8 cellular contexts compared by ENCODE assay signal in genomic region chr3:120908803-120909601, GRCh38. TPM values are rescaled to one million over a fixed set of nuclear protein-coding genes. Genes with fewer than 3 reads are reported as not detected.
DNase-seq lines count a peak whose midpoint lies in the region; ATAC-seq and TF ChIP-seq lines count a peak whose summit lies in the region.

No MANE protein-coding gene starts in this region.

- CTCF ChIA-PET in GM10248 (lab: Yijun Ruan, JAX): no interaction called here

- no peaks in the 10 kb centered on the region for H3K36me3 ChIP-seq in adrenal gland (replicated peaks in 1 of 2)

- WGBS in adrenal gland, 4 donors: 1 to 3% (median 1%) methylated on average over 23 to 26 of the region's 26 CpGs

- TF ChIP-seq CTCF in 22Rv1 (IDR thresholded peaks at IDR 0.05) (no peak), adrenal gland (IDR thresholded peaks at IDR 0.05) (no peak), GM10248 (IDR thresholded peaks at IDR 0.05; ENCODE audit: control extremely low read depth, extremely low read depth, low read depth, missing control alignments) (no peak)

- H3K9me3 ChIP-seq in adrenal gland (replicated peaks in 1 of 3): no peaks in the 10 kb centered on the region

- H3K27ac ChIP-seq in 22Rv1 (peak overlapping the region; percentile 87), adrenal gland (peak overlapping the region in 2 of 5 donors; percentile 53 to 57)

- peak overlapping the region in 2 of 4 donors; percentile 18 to 62 for H3K4me3 ChIP-seq in adrenal gland

- intact Hi-C loops in adrenal gland (cut with DNase I): no loop called here

- POLR2A ChIA-PET in GM10248 (lab: Yijun Ruan, JAX): no interaction called here

- DNase-seq in ELF-1 (ENCODE audit: low read depth, low spot score) (peak; percentile 2), adrenal gland (peak in 4 of 7 donors; percentile 22 to 58 (median 42)), midbrain (lab: John Stamatoyannopoulos, UW) (peak; percentile 10), HCEC 1CT (no peak), NCI-H2227 (lab: John Stamatoyannopoulos, UW; ENCODE audit: unreplicated experiment) (no peak), GM10248 (ENCODE audit: extremely low spot score) (no peak)

- H3K4me1 ChIP-seq in adrenal gland (replicated peaks in 1 of 2): peaks cover 9 to 13% of the 10 kb centered on the region in 2 donors

- H3K27me3 ChIP-seq in adrenal gland: no peaks in the 10 kb centered on the region

- ATAC-seq in HG03097 (IDR thresholded peaks at IDR 0.05; ENCODE audit: low FRiP score, unreplicated experiment): no peak

- no peak for TF ChIP-seq POLR2A in adrenal gland (IDR thresholded peaks at IDR 0.05)

RNA-seq across cellular contexts. Expression of gene STXBP5L, which starts 1.0 kb away (rescaled TPM):
- total RNA-seq in adrenal gland: 1 to 10 TPM in 6 of 8 donors, under 1 TPM in 2; 0.60 to 8.4 (median 3.0) TPM
- polyA plus RNA-seq in adrenal gland: 1 to 10 TPM; 1.0 to 1.8 (median 1.5) TPM

Comparison
In these comparisons a context has a peak if more than half of its experiments do, and no peak if none do; other contexts are left out.
1. DNase-seq: peak in ELF-1 (single experiment), adrenal gland (4 of 7) and midbrain (single experiment); none in HCEC 1CT (single experiment), NCI-H2227 (single experiment) and GM10248 (single experiment).